20 cellular contexts compared by ENCODE assay signal in the genomic region with DNA sequence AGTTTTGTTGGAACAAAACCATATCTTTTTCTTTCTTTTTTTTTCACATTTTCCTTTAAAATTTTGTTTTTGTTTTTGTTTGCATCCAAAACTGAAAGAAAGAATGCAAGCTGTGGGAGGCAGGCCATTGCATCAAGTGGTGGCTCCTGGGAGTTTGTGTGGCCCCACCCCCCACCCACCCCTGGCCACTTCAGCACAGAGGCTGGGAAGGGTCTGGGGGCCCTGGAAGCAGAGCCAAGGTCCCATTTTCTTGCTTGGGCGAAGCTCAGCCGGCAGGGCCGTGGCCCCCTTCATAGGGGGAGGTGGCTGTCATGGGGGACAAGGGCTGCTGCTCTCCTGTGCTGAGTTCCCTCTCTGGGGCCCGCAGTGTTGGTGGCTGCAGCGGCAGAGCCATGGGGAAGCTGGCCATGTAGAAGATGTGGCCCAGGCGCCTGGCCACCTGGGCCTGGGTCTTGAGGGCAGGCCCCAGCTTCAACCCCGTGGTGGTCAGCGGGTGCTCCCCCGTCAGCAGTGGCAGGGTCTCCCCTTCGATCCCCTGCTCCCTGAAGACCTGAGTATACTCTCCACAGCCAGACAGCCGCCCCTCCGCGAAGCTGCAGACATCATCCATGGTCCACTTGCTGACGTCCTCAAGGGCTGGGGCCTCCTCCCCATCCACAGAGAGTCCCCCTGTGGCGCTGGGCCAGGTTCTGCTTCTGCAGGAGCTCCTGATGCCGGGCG.
"Had no signal": no experiment of that assay in that cellular context is flagged by ENCODE, and none has a peak within 500 bp of the region (broad histone marks: within the 10 kb centered on the region; RNA-seq: fewer than 3 reads in every experiment).

No MANE protein-coding gene starts in this region.

- H3K9me3 Mint-ChIP-seq: activated naive CD8-positive, alpha-beta T cell treated with anti-CD3 and anti-CD28 coated beads for 36 hours; type B pancreatic cell had no signal

- H3K27ac ChIP-seq: breast epithelium, colonic mucosa, epithelial cell of prostate, left ventricle myocardium inferior, testis had no signal

- H3K9me3 ChIP-seq: breast epithelium, colonic mucosa, left ventricle myocardium inferior, testis had no signal

- DNase-seq: activated CD4-positive, alpha-beta T cell treated with anti-CD3 and anti-CD28 coated beads for 4 hours; activated CD4-positive, alpha-beta T cell treated with anti-CD3 and anti-CD28 coated beads, Interleukin-2, amount 50 U/mL, for 48 hours; activated CD4-positive, CD25-positive, alpha-beta regulatory T cell; activated CD8-positive, alpha-beta memory T cell treated with anti-CD3 and anti-CD28 coated beads, Interleukin-2, amount 50 U/mL, for 48 hours; activated naive CD4-positive, alpha-beta T cell treated with Interleukin-2 at 50 U/mL for 16 hours; activated naive CD8-positive, alpha-beta T cell treated with anti-CD3 and anti-CD28 coated beads for 36 hours; activated T-cell treated with anti-CD3 and anti-CD28 coated beads, Interleukin-2, amount 50 U/mL, for 48 hours; colonic mucosa; left ventricle myocardium inferior; nephron progenitor cell; occipital lobe; stimulated activated CD4-positive, alpha-beta T cell treated with anti-CD3 and anti-CD28 coated beads, Interleukin-2, amount 100 ng/mL, for 48 hours; stimulated activated CD8-positive, alpha-beta memory T cell treated with anti-CD3 and anti-CD28 coated beads, Interleukin-4, amount 100 ng/mL, for 48 hours; stimulated activated naive CD4-positive, alpha-beta T cell; SW 1271; T-helper 17 cell; testis had no signal

- H3K27ac Mint-ChIP-seq: activated naive CD8-positive, alpha-beta T cell treated with anti-CD3 and anti-CD28 coated beads for 36 hours; nephron progenitor cell; T-helper 17 cell; type B pancreatic cell had no signal

- H3K27me3 ChIP-seq: breast epithelium, colonic mucosa, testis had no signal

- H3K4me1 ChIP-seq: breast epithelium, colonic mucosa had no signal

- H3K4me3 Mint-ChIP-seq: activated naive CD8-positive, alpha-beta T cell treated with anti-CD3 and anti-CD28 coated beads for 36 hours; nephron progenitor cell; T-helper 17 cell; type B pancreatic cell had no signal

- H3K4me3 ChIP-seq: breast epithelium, colonic mucosa, left ventricle myocardium inferior, testis had no signal

- H3K36me3 ChIP-seq: breast epithelium, colonic mucosa, left ventricle myocardium inferior had no signal

- ATAC-seq: T-helper 17 cell had no signal
